In the genomic region with DNA sequence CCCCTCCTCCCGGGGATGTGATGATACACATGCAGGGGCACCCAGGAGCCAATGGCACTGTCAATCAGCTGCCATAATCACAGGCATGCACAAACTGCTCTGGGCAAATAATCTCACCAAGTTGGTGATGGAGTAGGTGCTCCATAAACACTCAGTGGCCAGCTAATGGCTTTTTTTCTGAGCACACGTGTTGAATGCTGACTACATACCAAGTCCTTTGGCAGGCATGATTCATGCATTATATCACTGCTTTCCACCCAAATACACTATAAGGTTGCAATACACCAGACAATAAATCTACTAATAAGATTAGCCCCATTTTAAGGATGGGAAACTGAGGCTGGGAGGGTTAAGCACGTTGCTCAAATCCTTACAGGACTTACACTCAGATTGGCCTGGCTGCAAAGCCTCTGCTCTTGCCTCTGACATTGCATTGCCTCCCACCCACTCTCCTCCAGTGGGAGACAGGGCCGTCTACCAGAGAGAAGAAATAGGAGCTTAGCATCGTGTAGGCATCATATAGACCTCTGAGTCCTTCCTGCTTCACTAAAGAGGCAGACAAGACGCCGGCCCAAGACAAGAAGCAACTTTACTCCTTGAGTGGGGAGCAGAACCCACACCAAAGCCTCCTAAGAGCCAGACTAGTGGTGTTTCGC, we compare ENCODE assay signal across 21 cellular contexts. TPM values are rescaled to one million over a fixed set of nuclear protein-coding genes. Genes with fewer than 3 reads are reported as not detected.
DNase-seq lines count a peak whose midpoint lies in the region; ATAC-seq and TF ChIP-seq lines count a peak whose summit lies in the region.
"Had no signal": no experiment of that assay in that cellular context is flagged by ENCODE, and none has a peak within 500 bp of the region (broad histone marks: within the 10 kb centered on the region; RNA-seq: fewer than 3 reads in every experiment).

No MANE protein-coding gene starts in this region.

- H3K4me1 ChIP-seq in uterus = peaks cover 6 to 9% of the 10 kb centered on the region in 2 donors
- H3K4me1 ChIP-seq: body of pancreas, Caco-2 had no signal

- no peaks in the 10 kb centered on the region for H3K9me3 ChIP-seq in uterus
- no peaks in the 10 kb centered on the region for H3K9me3 ChIP-seq in MG63
- H3K9me3 ChIP-seq: body of pancreas, Caco-2, SJCRH30, suprapubic skin had no signal

- no peak overlapping the region for H3K4me3 ChIP-seq in uterus
- H3K4me3 ChIP-seq in MG63 = no peak overlapping the region
- H3K4me3 ChIP-seq: body of pancreas, PC-9, SJCRH30, suprapubic skin had no signal

- intact Hi-C loops in uterus (cut with DNase I; ENCODE audit: low total_unique reads) = no loop called here

- ATAC-seq in HG03520 (IDR thresholded peaks at IDR 0.05; ENCODE audit: unreplicated experiment) = no peak
- ATAC-seq: body of pancreas, left colon had no signal

- H3K36me3 ChIP-seq in uterus (no peaks in the 10 kb centered on the region), MG63 (no peaks in the 10 kb centered on the region)
- H3K36me3 ChIP-seq: SJCRH30, suprapubic skin had no signal

- DNase-seq in HCEC 1CT (peak; percentile 77), amniotic epithelial cell (ENCODE audit: low read depth) (peak; percentile 15), hepatic stellate cell (ENCODE audit: low spot score) (peak; percentile 44), uterus (peak in 1 of 2 donors; percentile 10), GM19238 (ENCODE audit: insufficient read length, low spot score) (no peak), MG63 (no peak)
- DNase-seq: activated CD4-positive, alpha-beta memory T cell treated with anti-CD3 and anti-CD28 coated beads, Interleukin-2, amount 10 ng/mL, durations not matched to agents 7 days and 5 days; activated naive CD4-positive, alpha-beta T cell treated with anti-CD3 and anti-CD28 coated beads, Interleukin-2, amount 50 U/mL, for 16 hours; activated T-cell treated with anti-CD3 and anti-CD28 coated beads, Interleukin-2, amount 50 U/mL, for 48 hours; body of pancreas; Caco-2; left colon; NCI-H146; PC-9; SJCRH30; stimulated activated CD4-positive, alpha-beta T cell treated with anti-CD3 and anti-CD28 coated beads, Interleukin-15, amount 100 ng/mL, for 24 hours had no signal

- peak overlapping the region; percentile 6 to 47 for H3K27ac ChIP-seq in uterus
- H3K27ac ChIP-seq: body of pancreas, PC-9, SJCRH30, suprapubic skin had no signal

- TF ChIP-seq POLR2A in uterus (IDR thresholded peaks at IDR 0.05) = no peak

- H3K27me3 ChIP-seq in uterus (no peaks in the 10 kb centered on the region), MG63 (peaks cover 5% of the 10 kb centered on the region; the same call in 1 of the 2 replicates)
- H3K27me3 ChIP-seq: body of pancreas, suprapubic skin had no signal

- no peak for TF ChIP-seq CTCF in uterus (IDR thresholded peaks at IDR 0.05)

RNA-seq across cellular contexts. Expression of a gene that starts 32.7 kb away (rescaled TPM):
- not detected for total RNA-seq in uterus
- not detected in 2 replicates for total RNA-seq in MG63 (2014; rRNA removed; shearing (Covaris generic); ENCODE audit: low replicate concordance)
- total RNA-seq: activated CD4-positive, alpha-beta memory T cell treated with anti-CD3 and anti-CD28 coated beads, Interleukin-2, amount 10 ng/mL, durations not matched to agents 7 days and 5 days; body of pancreas; Caco-2; Daoy; left colon; MCF 10A; PC-9; SJCRH30; T-helper 1 cell treated with Interleukin-12 subunit alpha and Interleukin-12 subunit beta and Interleukin-4 antibody, amounts not matched to agents 30 ng/mL and 1 ng/mL, for 36 hours had no signal

RNA-seq across cellular contexts. Expression of a gene that starts 51.0 kb away (rescaled TPM):
- total RNA-seq in uterus = 10 to 100 TPM; 13.1 to 49.4 (median 27.0) TPM
- total RNA-seq in MG63 (2014; rRNA removed; shearing (Covaris generic); ENCODE audit: low replicate concordance) = 1.7 and 12.1 TPM in 2 replicates

Comparison
In these comparisons a context has a peak if more than half of its experiments do, and no peak if none do; other contexts are left out.
1. DNase-seq: peak in HCEC 1CT (single experiment), amniotic epithelial cell (single experiment) and hepatic stellate cell (single experiment); none in GM19238 (single experiment) and MG63 (single experiment).